ENCODE assay signal across 8 cellular contexts in the genomic region with DNA sequence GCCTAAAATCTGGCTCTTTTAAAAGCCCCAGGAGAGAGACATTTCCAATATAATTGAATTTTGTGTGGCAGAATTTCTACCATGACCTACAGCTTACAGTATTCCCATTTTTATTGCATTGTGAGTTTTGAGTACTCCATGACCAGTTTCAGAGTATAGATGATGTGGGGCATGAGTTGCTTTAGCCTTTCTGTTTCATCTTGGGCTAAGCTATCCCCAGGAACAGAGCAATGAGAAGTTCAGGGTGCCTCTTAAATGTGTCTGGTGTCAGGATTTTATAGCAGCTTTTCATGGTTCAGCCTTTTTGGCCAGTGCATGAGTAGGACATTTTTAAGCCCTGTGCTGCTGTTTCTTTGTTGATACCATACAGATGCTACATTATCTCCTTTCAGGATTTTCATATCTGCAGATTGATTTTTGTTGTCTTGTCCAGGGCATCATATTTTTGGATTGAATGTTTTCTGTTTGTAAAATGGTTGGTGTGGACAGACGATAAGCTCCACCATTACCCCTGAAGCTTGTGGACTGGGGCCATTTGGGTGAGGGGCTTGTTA. TPM values are rescaled to one million over a fixed set of nuclear protein-coding genes. Genes with fewer than 3 reads are reported as not detected.
DNase-seq lines count a peak whose midpoint lies in the region; ATAC-seq and TF ChIP-seq lines count a peak whose summit lies in the region.
"Had no signal": no experiment of that assay in that cellular context is flagged by ENCODE, and none has a peak within 500 bp of the region (broad histone marks: within the 10 kb centered on the region; RNA-seq: fewer than 3 reads in every experiment).

No MANE protein-coding gene starts in this region.

- H3K4me2 ChIP-seq in GM23338 (no peak overlapping the region), smooth muscle cell (peak overlapping the region; percentile 76)

- no peak overlapping the region for H3K27ac ChIP-seq in GM23338 (ENCODE audit: low read depth)
- peak overlapping the region; percentile 58 for H3K27ac ChIP-seq in smooth muscle cell (ENCODE audit: low read depth)

- H3K9me3 Mint-ChIP-seq in GM23338: no peaks in the 10 kb centered on the region
- H3K9me3 Mint-ChIP-seq in T-cell: no peaks in the 10 kb centered on the region
- H3K9me3 Mint-ChIP-seq in glutamatergic neuron (ENCODE audit: unreplicated experiment): peaks cover 5% of the 10 kb centered on the region

- H3F3A ChIP-seq in GM23338 (replicated peaks; ENCODE audit: low read depth): no peaks in the 10 kb centered on the region; the same call in 1 of the 2 replicates
- H3F3A ChIP-seq in smooth muscle cell (ENCODE audit: low read depth): peaks cover 7% of the 10 kb centered on the region

- POLR2A ChIA-PET in T-cell (lab: Charles Lee): interaction anchor here (0.6 to 0.9 kb wide), 3 partner anchors 23 to 464 kb away, joined by 3 to 4 read pairs (median 3); no protein-coding TSS in a partner anchor

- H3K4me1 ChIP-seq in GM23338 (ENCODE audit: insufficient read depth) (peaks cover 22% of the 10 kb centered on the region), smooth muscle cell (ENCODE audit: low read depth) (peaks cover 12% of the 10 kb centered on the region)

- H3K9ac ChIP-seq in smooth muscle cell (ENCODE audit: low read depth): no peak overlapping the region

- peaks cover 3% of the 10 kb centered on the region for H3K27me3 Mint-ChIP-seq in GM23338 (ENCODE audit: insufficient read depth, low read depth, poor library complexity)
- no peaks in the 10 kb centered on the region for H3K27me3 Mint-ChIP-seq in T-cell
- no peaks in the 10 kb centered on the region for H3K27me3 Mint-ChIP-seq in glutamatergic neuron (ENCODE audit: unreplicated experiment)

- H3K36me3 Mint-ChIP-seq in GM23338 (ENCODE audit: low read depth) (no peaks in the 10 kb centered on the region), T-cell (peaks cover 17% of the 10 kb centered on the region), glutamatergic neuron (ENCODE audit: unreplicated experiment) (no peaks in the 10 kb centered on the region)

- WGBS in smooth muscle cell (ENCODE audit: low lambda C conversion rate): 88% methylated on average over 1 of the region's 1 CpG

- H3K4me3 Mint-ChIP-seq in GM23338 (no peak overlapping the region; the same call in 2 of the 3 replicates), T-cell (no peak overlapping the region), glutamatergic neuron (ENCODE audit: unreplicated experiment) (peak overlapping the region; percentile 65)

- H3K9me2 ChIP-seq in GM23338 (ENCODE audit: insufficient read depth): no peaks in the 10 kb centered on the region

- DNase-seq in GM23338 (ENCODE audit: low spot score) (no peak), T-cell (no peak), glutamatergic neuron (no peak), smooth muscle cell (lab: John Stamatoyannopoulos, UW; ENCODE audit: unreplicated experiment) (no peak)
- DNase-seq: SIG-M5 had no signal

- CTCF ChIA-PET in T-cell (lab: Charles Lee): interaction anchor here (0.5 to 3.3 kb wide), 7 partner anchors 9 to 187 kb away, joined by 3 to 18 read pairs (median 12); no protein-coding TSS in a partner anchor

- H3K27me3 ChIP-seq in GM23338 (ENCODE audit: insufficient read depth) (no peaks in the 10 kb centered on the region), smooth muscle cell (ENCODE audit: low read depth) (no peaks in the 10 kb centered on the region)

- ATAC-seq in GM23338 (no peak), T-cell (replicated peaks in 1 of 4) (no peak), GM19023 (IDR thresholded peaks at IDR 0.05; ENCODE audit: unreplicated experiment) (no peak), HG03354 (IDR thresholded peaks at IDR 0.05; ENCODE audit: poor library complexity, severe bottlenecking, unreplicated experiment) (no peak), GM21367 (IDR thresholded peaks at IDR 0.05; ENCODE audit: unreplicated experiment) (no peak)

- H2AFZ ChIP-seq in GM23338 (no peak overlapping the region), smooth muscle cell (ENCODE audit: low read depth) (no peak overlapping the region)

- H3K9me3 ChIP-seq in smooth muscle cell (replicated peaks; ENCODE audit: low read depth): no peaks in the 10 kb centered on the region

- peaks cover 51% of the 10 kb centered on the region for H3K4me1 Mint-ChIP-seq in GM23338
- peaks cover 51 to 55% (median 51%) of the 10 kb centered on the region in 3 donors for H3K4me1 Mint-ChIP-seq in T-cell
- H3K4me1 Mint-ChIP-seq in glutamatergic neuron (ENCODE audit: low read depth, unreplicated experiment): peaks cover 28% of the 10 kb centered on the region

- no peaks in the 10 kb centered on the region for H3K36me3 ChIP-seq in GM23338 (ENCODE audit: insufficient read depth)
- no peaks in the 10 kb centered on the region for H3K36me3 ChIP-seq in smooth muscle cell (ENCODE audit: low read depth)

- peak overlapping the region; percentile 58 for H3K27ac Mint-ChIP-seq in GM23338
- peak overlapping the region; percentile 95 to 96 for H3K27ac Mint-ChIP-seq in T-cell
- peak overlapping the region; percentile 60 for H3K27ac Mint-ChIP-seq in glutamatergic neuron (ENCODE audit: unreplicated experiment)

- H3K4me3 ChIP-seq in GM23338: no peak overlapping the region
- H3K4me3 ChIP-seq in smooth muscle cell: no peak overlapping the region

- TF ChIP-seq CTCF in GM23338 (conservative IDR thresholded peaks at IDR 0.05; ENCODE audit: low read depth in 2 of 2) (no peak), glutamatergic neuron (IDR thresholded peaks at IDR 0.05; ENCODE audit: partially characterized antibody, unreplicated experiment) (no peak), smooth muscle cell (IDR thresholded peaks at IDR 0.05; ENCODE audit: borderline replicate concordance, insufficient read depth, poor library complexity, severe bottlenecking) (no peak)

- peaks cover 4% of the 10 kb centered on the region for H3K79me2 ChIP-seq in GM23338 (replicated peaks; ENCODE audit: insufficient read depth)
- peaks cover 45% of the 10 kb centered on the region for H3K79me2 ChIP-seq in smooth muscle cell (ENCODE audit: low read depth)

- H4K20me1 ChIP-seq in GM23338 (replicated peaks; ENCODE audit: insufficient read depth) (no peaks in the 10 kb centered on the region; the same call in 1 of the 2 replicates), smooth muscle cell (ENCODE audit: low read depth) (no peaks in the 10 kb centered on the region)

TF ChIP-seq in GM23338, 12 proteins besides CTCF, POLR2A, EP300 and RAD21:
- TF ChIP-seq POLR2AphosphoS5 (IDR thresholded peaks at IDR 0.05; ENCODE audit: low read depth): no peak
- TF ChIP-seq STAT1 (IDR thresholded peaks at IDR 0.05; ENCODE audit: unreplicated experiment): no peak

RNA-seq across cellular contexts. Expression of gene ABHD2, which starts 3.5 kb away (rescaled TPM):
- total RNA-seq in GM23338 (2014; rRNA removed; shearing (Covaris generic)): 15.2 and 15.7 TPM in 2 replicates
- 5.2 and 5.3 TPM in 2 replicates for polyA plus RNA-seq in GM23338 (2016; fragmentation: Nextera tagmentation; extraction: Ambion mirVana)
- total RNA-seq in T-cell: 10 to 100 TPM; 52.5 to 70.8 (median 58.5) TPM
- 101 TPM for total RNA-seq in glutamatergic neuron (ENCODE audit: unreplicated experiment)
- 19.0 and 23.9 TPM in 2 replicates for total RNA-seq in smooth muscle cell
- 9.4 and 12.8 TPM in 2 replicates for polyA plus RNA-seq in smooth muscle cell
